11 cellular contexts compared by ENCODE assay signal in genomic region chr17:76138234-76138895, GRCh38. TPM values are rescaled to one million over a fixed set of nuclear protein-coding genes. Genes with fewer than 3 reads are reported as not detected.
A peak's percentile ranks its signal among the peaks of the same experiment; 100 is the strongest.
DNase-seq lines count a peak whose midpoint lies in the region; ATAC-seq and TF ChIP-seq lines count a peak whose summit lies in the region.
"Had no signal": no experiment of that assay in that cellular context is flagged by ENCODE, and none has a peak within 500 bp of the region (broad histone marks: within the 10 kb centered on the region; RNA-seq: fewer than 3 reads in every experiment).

No MANE protein-coding gene starts in this region.

- H3K9me3 Mint-ChIP-seq in activated CD4-positive, alpha-beta memory T cell treated with anti-CD3 and anti-CD28 coated beads for 36 hours: no peaks in the 10 kb centered on the region

- no peak for TF ChIP-seq CTCF in GM13976 (IDR thresholded peaks at IDR 0.05; ENCODE audit: borderline replicate concordance, control extremely low read depth, extremely low read depth, insufficient read depth, missing control alignments)

- in situ Hi-C loops in GM13976 (cut with MboI; ENCODE audit: low sequenced_read_pairs, unreplicated experiment): no loop called here

- POLR2A ChIA-PET in activated CD4-positive, alpha-beta memory T cell treated with anti-CD3 and anti-CD28 coated beads for 36 hours (lab: Charles Lee): no interaction called here

- no peak overlapping the region for H3K4me3 Mint-ChIP-seq in activated CD4-positive, alpha-beta memory T cell treated with anti-CD3 and anti-CD28 coated beads for 36 hours

- no peaks in the 10 kb centered on the region for H3K36me3 Mint-ChIP-seq in activated CD4-positive, alpha-beta memory T cell treated with anti-CD3 and anti-CD28 coated beads for 36 hours

- no peak overlapping the region for H3K27ac Mint-ChIP-seq in activated CD4-positive, alpha-beta memory T cell treated with anti-CD3 and anti-CD28 coated beads for 36 hours

- CTCF ChIA-PET in activated CD4-positive, alpha-beta memory T cell treated with anti-CD3 and anti-CD28 coated beads for 36 hours (lab: Charles Lee): no interaction called here

- H3K4me1 Mint-ChIP-seq in activated CD4-positive, alpha-beta memory T cell treated with anti-CD3 and anti-CD28 coated beads for 36 hours (ENCODE audit: low read depth): peaks cover 31% of the 10 kb centered on the region

- intact Hi-C loops in head of caudate nucleus (cut with DNase I): loop anchor here (10.0 kb wide), 1 partner anchor 46 kb away; no protein-coding TSS in a partner anchor
- intact Hi-C loops in activated CD4-positive, alpha-beta memory T cell treated with anti-CD3 and anti-CD28 coated beads for 36 hours (cut with micrococcal nuclease): loop anchor here (10.0 kb wide), 1 partner anchor 246 kb away; the partner anchor contains the start of gene SPHK1

- DNase-seq in GM13976 (ENCODE audit: low spot score) (peak; percentile 32), NCI-H2227 (lab: John Stamatoyannopoulos, UW; ENCODE audit: unreplicated experiment) (peak; percentile 68), head of caudate nucleus (peak; percentile 33 to 91 (median 71)), occipital lobe (lab: John Stamatoyannopoulos, UW) (peak; percentile 35)
- DNase-seq in activated CD4-positive, alpha-beta memory T cell treated with anti-CD3 and anti-CD28 coated beads for 36 hours: no peak
- no peak for DNase-seq in stimulated activated CD4-positive, alpha-beta T cell treated with anti-CD3 and anti-CD28 coated beads, Interleukin-1b, Interleukin-23, amount 100 ng/mL, for 48 hours
- DNase-seq: activated gamma-delta T cell treated with Interleukin-2 at 50 U/mL for 16 hours, erythroblast, ovary had no signal

- ATAC-seq in GM21723 (IDR thresholded peaks at IDR 0.05; ENCODE audit: unreplicated experiment) (no peak), GM19397 (IDR thresholded peaks at IDR 0.05; ENCODE audit: unreplicated experiment) (no peak)

- H3K27me3 Mint-ChIP-seq in activated CD4-positive, alpha-beta memory T cell treated with anti-CD3 and anti-CD28 coated beads for 36 hours: peaks cover 8% of the 10 kb centered on the region

RNA-seq across cellular contexts. Expression of gene FOXJ1, which starts 2.7 kb away (rescaled TPM):
- total RNA-seq in occipital lobe: 4.5 TPM
- under 1 TPM; 0.22 to 0.29 TPM for total RNA-seq in activated CD4-positive, alpha-beta memory T cell treated with anti-CD3 and anti-CD28 coated beads for 36 hours

RNA-seq across cellular contexts. Expression of gene EXOC7, which starts 34.8 kb away (rescaled TPM):
- total RNA-seq in occipital lobe: 93.3 TPM
- 10 to 100 TPM; 63.3 to 66.0 TPM for total RNA-seq in activated CD4-positive, alpha-beta memory T cell treated with anti-CD3 and anti-CD28 coated beads for 36 hours

RNA-seq across cellular contexts. Expression of gene ZACN, which starts 59.4 kb away (rescaled TPM):
- not detected for total RNA-seq in occipital lobe
- 1 to 10 TPM; 4.9 to 5.1 TPM for total RNA-seq in activated CD4-positive, alpha-beta memory T cell treated with anti-CD3 and anti-CD28 coated beads for 36 hours

Comparison
In these comparisons a context has a peak if more than half of its experiments do, and no peak if none do; other contexts are left out.
1. DNase-seq: peak in GM13976 (single experiment), NCI-H2227 (single experiment), head of caudate nucleus (42 of 42) and occipital lobe (single experiment); none in activated CD4-positive, alpha-beta memory T cell treated with anti-CD3 and anti-CD28 coated beads for 36 hours (single experiment) and stimulated activated CD4-positive, alpha-beta T cell treated with anti-CD3 and anti-CD28 coated beads, Interleukin-1b, Interleukin-23, amount 100 ng/mL, for 48 hours (single experiment).